ENCODE assay signal across 10 cellular contexts in the genomic region with DNA sequence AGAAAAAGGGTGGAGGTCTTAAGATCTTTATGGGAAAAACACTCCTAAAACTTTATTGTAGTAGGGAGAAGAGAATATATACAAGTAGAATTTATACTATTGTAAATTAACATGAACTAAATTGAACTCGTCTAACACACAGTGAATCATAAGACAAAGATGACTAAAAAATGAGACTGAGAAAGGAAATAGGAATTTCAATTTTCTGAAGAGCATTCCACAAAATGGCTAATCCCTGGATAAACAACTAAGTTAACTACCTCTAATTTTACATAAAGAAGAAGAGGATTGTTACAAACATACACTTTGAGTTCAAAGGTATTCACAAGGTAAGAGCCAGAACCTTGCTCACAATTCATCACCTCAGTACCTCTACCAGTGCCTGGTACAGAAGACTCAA. TPM values are rescaled to one million over a fixed set of nuclear protein-coding genes. Genes with fewer than 3 reads are reported as not detected.
DNase-seq lines count a peak whose midpoint lies in the region; ATAC-seq and TF ChIP-seq lines count a peak whose summit lies in the region.
"Had no signal": no experiment of that assay in that cellular context is flagged by ENCODE, and none has a peak within 500 bp of the region (broad histone marks: within the 10 kb centered on the region; RNA-seq: fewer than 3 reads in every experiment).

No MANE protein-coding gene starts in this region.

- peak overlapping the region in 12 of 21 experiments; percentile 9 to 99 (median 86) for H3K27ac ChIP-seq in skin epidermis
- H3K27ac ChIP-seq in adrenal gland: no peak overlapping the region
- H3K27ac ChIP-seq: parathyroid adenoma had no signal

- TF ChIP-seq CTCF in fibroblast of mammary gland (conservative IDR thresholded peaks at IDR 0.05; ENCODE audit: control insufficient read depth, insufficient read depth, low read depth, low read length) (no peak), adrenal gland (IDR thresholded peaks at IDR 0.05) (no peak)

- intact Hi-C loops in adrenal gland (cut with DNase I): loop anchor here (5.0 kb wide), 2 partner anchors 208 to 213 kb away; no protein-coding TSS in a partner anchor

- H3K4me1 ChIP-seq in adrenal gland (replicated peaks in 1 of 2): peaks cover 13 to 33% of the 10 kb centered on the region in 2 donors

- H3K4me3 Mint-ChIP-seq in T-helper 17 cell: peak overlapping the region; percentile 74

- peak overlapping the region; percentile 86 for H3K27ac Mint-ChIP-seq in T-helper 17 cell

- peaks cover 46% of the 10 kb centered on the region for H3K4me1 Mint-ChIP-seq in T-helper 17 cell

- no peak for ATAC-seq in T-helper 17 cell

- H3K9me3 ChIP-seq in T-helper 17 cell (ENCODE audit: control insufficient read depth, low read length, poor library complexity, severe bottlenecking) (no peaks in the 10 kb centered on the region), adrenal gland (replicated peaks in 1 of 3) (no peaks in the 10 kb centered on the region)

- H3K27me3 Mint-ChIP-seq in T-helper 17 cell: no peaks in the 10 kb centered on the region

- H3K27me3 ChIP-seq in adrenal gland: no peaks in the 10 kb centered on the region

- no peaks in the 10 kb centered on the region for H3K36me3 ChIP-seq in adrenal gland (replicated peaks in 1 of 2)

- TF ChIP-seq POLR2A in adrenal gland (IDR thresholded peaks at IDR 0.05): no peak

- DNase-seq in HCEC 1CT: peak; percentile 77
- no peak for DNase-seq in T-helper 17 cell
- DNase-seq in fibroblast of mammary gland (ENCODE audit: low read depth): peak; percentile 64
- no peak for DNase-seq in ureter (ENCODE audit: low spot score)
- DNase-seq in COLO829 (ENCODE audit: low spot score): no peak
- no peak for DNase-seq in CD1c-positive myeloid dendritic cell (ENCODE audit: extremely low spot score)
- DNase-seq in adrenal gland: no peak
- DNase-seq: NCI-H1436 treated with DMSO at 0.1 percent for 48 hours had no signal

- H3K36me3 Mint-ChIP-seq in T-helper 17 cell (ENCODE audit: low read depth): no peaks in the 10 kb centered on the region

- WGBS in adrenal gland, 4 donors: 13 to 21% (median 18%) methylated on average over 1 of the region's 1 CpG

- H3K4me3 ChIP-seq in fibroblast of mammary gland (ENCODE audit: control insufficient read depth, low read depth, low read length) (peak overlapping the region; percentile 87), skin epidermis (peak overlapping the region in 5 of 7 experiments; percentile 4 to 97 (median 69)), adrenal gland (peak overlapping the region in 1 of 4 donors; percentile 80)

RNA-seq across cellular contexts. Expression of a gene that starts 2.0 kb away (rescaled TPM):
- total RNA-seq in T-helper 17 cell (10 to 100 TPM; 36.3 to 39.9 TPM), ureter (71.8 TPM), adrenal gland (100 to 1,000 TPM in 3 of 8 donors, 10 to 100 TPM in 5; 19.7 to 205 (median 39.7) TPM)
- polyA plus RNA-seq in adrenal gland: 10 to 100 TPM in 2 of 3 donors, 1 to 10 TPM in 1; 9.2 to 17.5 (median 16.8) TPM

RNA-seq across cellular contexts. Expression of a gene that starts 29.6 kb away (rescaled TPM):
- 1 to 10 TPM; 1.6 to 5.2 TPM for total RNA-seq in T-helper 17 cell
- 8.8 TPM for total RNA-seq in ureter
- total RNA-seq in adrenal gland: 1 to 10 TPM; 2.1 to 7.4 (median 6.0) TPM
- 10 to 100 TPM in 1 of 3 donors, 1 to 10 TPM in 2; 2.4 to 10.1 (median 2.7) TPM for polyA plus RNA-seq in adrenal gland

Comparison
In these comparisons a context has a peak if more than half of its experiments do, and no peak if none do; other contexts are left out.
1. DNase-seq: peak in HCEC 1CT (single experiment) and fibroblast of mammary gland (single experiment); none in T-helper 17 cell (0 of 3), ureter (single experiment), COLO829 (single experiment), CD1c-positive myeloid dendritic cell (single experiment) and adrenal gland (0 of 7).
2. H3K27ac ChIP-seq: peak in skin epidermis (12 of 21); none in adrenal gland (0 of 5).